ENCODE assay signal across 10 cellular contexts in the genomic region with DNA sequence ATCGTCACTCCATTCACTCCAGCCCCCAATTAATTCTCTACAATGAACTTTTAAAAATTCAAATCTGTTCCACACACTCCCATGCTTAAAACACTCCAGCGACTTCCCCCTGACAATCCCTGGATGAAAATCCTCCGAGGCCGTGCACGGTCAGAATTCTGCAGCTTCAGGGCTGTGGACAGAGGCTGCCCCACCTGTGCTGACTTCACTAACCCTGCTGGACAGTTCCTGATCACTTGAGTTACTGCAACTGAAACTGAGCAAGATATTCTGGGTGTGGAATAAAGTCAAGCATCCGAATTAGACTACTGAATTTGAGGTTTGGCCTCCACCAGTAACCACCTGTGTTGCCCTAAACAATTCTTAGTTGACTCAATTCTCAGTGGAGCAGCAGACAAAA. TPM values are rescaled to one million over a fixed set of nuclear protein-coding genes. Genes with fewer than 3 reads are reported as not detected.
DNase-seq lines count a peak whose midpoint lies in the region; ATAC-seq and TF ChIP-seq lines count a peak whose summit lies in the region.
"Had no signal": no experiment of that assay in that cellular context is flagged by ENCODE, and none has a peak within 500 bp of the region (broad histone marks: within the 10 kb centered on the region; RNA-seq: fewer than 3 reads in every experiment).

No MANE protein-coding gene starts in this region.

- ATAC-seq in left colon (peak; percentile 40), HG02678 (IDR thresholded peaks at IDR 0.05; ENCODE audit: unreplicated experiment) (no peak)

- peaks cover 0 to 17% (median 7%) of the 10 kb centered on the region in 4 donors for H3K4me1 ChIP-seq in tibial artery

- H3K27ac ChIP-seq in tibial artery = peak overlapping the region; percentile 78 to 96

- TF ChIP-seq CTCF in tibial artery (IDR thresholded peaks at IDR 0.05) (no peak), lower leg skin (IDR thresholded peaks at IDR 0.05) (no peak)

- TF ChIP-seq POLR2A in lower leg skin (IDR thresholded peaks at IDR 0.05) = no peak

- H3K36me3 ChIP-seq in tibial artery = no peaks in the 10 kb centered on the region
- H3K36me3 ChIP-seq: stomach had no signal

- peak overlapping the region; percentile 92 for H3K27ac Mint-ChIP-seq in activated T-cell treated with anti-CD3 and anti-CD28 coated beads, Interleukin-2, amount 50 U/mL, for 24 hours
- peak overlapping the region; percentile 56 for H3K27ac Mint-ChIP-seq in activated T-helper 2 cell treated with anti-CD3 and anti-CD28 coated beads, Interferon-gamma antibody, Interleukin-2, Interleukin-4, amounts not matched to agents 10 μg/mL and 5 μg/mL and 100 μg/mL, durations not matched to agents 14 hours and 24 hours and 36 hours

- no peaks in the 10 kb centered on the region for H3K27me3 Mint-ChIP-seq in activated T-cell treated with anti-CD3 and anti-CD28 coated beads, Interleukin-2, amount 50 U/mL, for 24 hours
- no peaks in the 10 kb centered on the region for H3K27me3 Mint-ChIP-seq in activated T-helper 2 cell treated with anti-CD3 and anti-CD28 coated beads, Interferon-gamma antibody, Interleukin-2, Interleukin-4, amounts not matched to agents 10 μg/mL and 5 μg/mL and 100 μg/mL, durations not matched to agents 14 hours and 24 hours and 36 hours (ENCODE audit: low read depth)

- intact Hi-C loops in activated T-helper 2 cell treated with anti-CD3 and anti-CD28 coated beads, Interferon-gamma antibody, Interleukin-2, Interleukin-4, amounts not matched to agents 10 μg/mL and 5 μg/mL and 100 μg/mL, durations not matched to agents 14 hours and 24 hours and 36 hours (cut with micrococcal nuclease) = loop anchor here (2.0 to 10.0 kb wide), 5 partner anchors 35 to 455 kb away; partner anchors contain the start of genes AK4, LEPR and LEPROT
- intact Hi-C loops in left colon (cut with DNase I, micrococcal nuclease) = loop anchor here in 1 of 2 donors (10.0 kb wide), 1 partner anchor 113 kb away; no protein-coding TSS in a partner anchor
- intact Hi-C loops in tibial artery (cut with DNase I; ENCODE audit: low total_unique reads) = loop anchor here (5.0 kb wide), 1 partner anchor 35 kb away; no protein-coding TSS in a partner anchor
- intact Hi-C loops in lower leg skin (cut with DNase I; ENCODE audit: low total_unique reads) = no loop called here

- WGBS in lower leg skin, 2 donors = 52 to 69% methylated on average over 6 of the region's 6 CpGs

- H3K4me3 ChIP-seq in tibial artery (peak overlapping the region in 1 of 2 donors; percentile 94), lower leg skin (ENCODE audit: low read depth, poor library complexity, severe bottlenecking) (no peak overlapping the region)

- H3K9me3 Mint-ChIP-seq in activated T-cell treated with anti-CD3 and anti-CD28 coated beads, Interleukin-2, amount 50 U/mL, for 24 hours = no peaks in the 10 kb centered on the region
- no peaks in the 10 kb centered on the region for H3K9me3 Mint-ChIP-seq in activated T-helper 2 cell treated with anti-CD3 and anti-CD28 coated beads, Interferon-gamma antibody, Interleukin-2, Interleukin-4, amounts not matched to agents 10 μg/mL and 5 μg/mL and 100 μg/mL, durations not matched to agents 14 hours and 24 hours and 36 hours

- no peaks in the 10 kb centered on the region for H3K27me3 ChIP-seq in tibial artery
- H3K27me3 ChIP-seq: stomach had no signal

- peaks cover 8% of the 10 kb centered on the region for H3K36me3 Mint-ChIP-seq in activated T-cell treated with anti-CD3 and anti-CD28 coated beads, Interleukin-2, amount 50 U/mL, for 24 hours (ENCODE audit: low read depth)
- peaks cover 16% of the 10 kb centered on the region for H3K36me3 Mint-ChIP-seq in activated T-helper 2 cell treated with anti-CD3 and anti-CD28 coated beads, Interferon-gamma antibody, Interleukin-2, Interleukin-4, amounts not matched to agents 10 μg/mL and 5 μg/mL and 100 μg/mL, durations not matched to agents 14 hours and 24 hours and 36 hours (ENCODE audit: low read depth)

- no peak for DNase-seq in activated T-cell treated with anti-CD3 and anti-CD28 coated beads, Interleukin-2, amount 50 U/mL, for 24 hours
- DNase-seq in activated T-cell treated with anti-CD3 and anti-CD28 coated beads for 4 hours (no peak), left colon (peak; percentile 33 to 51), tibial artery (no peak), DMS79 (lab: John Stamatoyannopoulos, UW) (no peak), lower leg skin (ENCODE audit: low spot score in 2 of 2) (no peak)
- no peak for DNase-seq in activated T-helper 2 cell treated with anti-CD3 and anti-CD28 coated beads, Interferon-gamma antibody, Interleukin-2, Interleukin-4, amounts not matched to agents 10 μg/mL and 5 μg/mL and 100 μg/mL, durations not matched to agents 14 hours and 24 hours and 36 hours (ENCODE audit: low spot score)
- DNase-seq: occipital lobe, stomach had no signal

- peaks cover 42% of the 10 kb centered on the region for H3K4me1 Mint-ChIP-seq in activated T-cell treated with anti-CD3 and anti-CD28 coated beads, Interleukin-2, amount 50 U/mL, for 24 hours (ENCODE audit: low read depth)
- peaks cover 41% of the 10 kb centered on the region for H3K4me1 Mint-ChIP-seq in activated T-helper 2 cell treated with anti-CD3 and anti-CD28 coated beads, Interferon-gamma antibody, Interleukin-2, Interleukin-4, amounts not matched to agents 10 μg/mL and 5 μg/mL and 100 μg/mL, durations not matched to agents 14 hours and 24 hours and 36 hours (ENCODE audit: low read depth)

- H3K9me3 ChIP-seq in tibial artery = no peaks in the 10 kb centered on the region
- H3K9me3 ChIP-seq: stomach had no signal

- H3K4me3 Mint-ChIP-seq in activated T-cell treated with anti-CD3 and anti-CD28 coated beads, Interleukin-2, amount 50 U/mL, for 24 hours = peak overlapping the region; percentile 82
- peak overlapping the region; percentile 81 for H3K4me3 Mint-ChIP-seq in activated T-helper 2 cell treated with anti-CD3 and anti-CD28 coated beads, Interferon-gamma antibody, Interleukin-2, Interleukin-4, amounts not matched to agents 10 μg/mL and 5 μg/mL and 100 μg/mL, durations not matched to agents 14 hours and 24 hours and 36 hours (ENCODE audit: low read depth)

RNA-seq across cellular contexts. Expression of gene JAK1, which starts 1.0 kb away (rescaled TPM):
- 99.9 and 105 TPM in 2 replicates for total RNA-seq in activated T-helper 2 cell treated with anti-CD3 and anti-CD28 coated beads, Interferon-gamma antibody, Interleukin-2, Interleukin-4, amounts not matched to agents 10 μg/mL and 5 μg/mL and 100 μg/mL, durations not matched to agents 14 hours and 24 hours and 36 hours
- total RNA-seq in left colon = 100 to 1,000 TPM in 1 of 2 donors, 10 to 100 TPM in 1; 84.3 to 117 TPM
- total RNA-seq in lower leg skin = 100 to 1,000 TPM in 3 of 4 donors, 10 to 100 TPM in 1; 97.1 to 159 (median 129) TPM

Comparison
In these comparisons a context has a peak if more than half of its experiments do, and no peak if none do; other contexts are left out.
1. DNase-seq: peak in left colon (2 of 2); none in activated T-cell treated with anti-CD3 and anti-CD28 coated beads, Interleukin-2, amount 50 U/mL, for 24 hours (single experiment), activated T-cell treated with anti-CD3 and anti-CD28 coated beads for 4 hours (single experiment), activated T-helper 2 cell treated with anti-CD3 and anti-CD28 coated beads, Interferon-gamma antibody, Interleukin-2, Interleukin-4, amounts not matched to agents 10 μg/mL and 5 μg/mL and 100 μg/mL, durations not matched to agents 14 hours and 24 hours and 36 hours (single experiment), tibial artery (0 of 2), DMS79 (single experiment) and lower leg skin (0 of 2).